ENCODE assay signal across 1 cellular context in genomic region chr19:14529254-14530004, GRCh38.
A peak's percentile ranks its signal among the peaks of the same experiment; 100 is the strongest.
TF ChIP-seq lines count a peak whose summit lies in the region.

TECR (plus strand) TSS chr19:14529594; CDS start chr19:14529697, 103 bp downstream.

TF ChIP-seq in HepG2, 621 proteins besides CTCF, POLR2A, EP300 and RAD21 (continued from another document and continues in another):
- TF ChIP-seq ZUFSP (CRISPR knock-in tag; IDR thresholded peaks at IDR 0.05; ENCODE audit: borderline replicate concordance) (no peak), ATF1 (CRISPR knock-in tag; IDR thresholded peaks at IDR 0.05) (peak; percentile 52; the same call in 1 of the 2 replicates), ZBTB38 (CRISPR knock-in tag; IDR thresholded peaks at IDR 0.05) (no peak), NR0B2 (CRISPR knock-in tag; IDR thresholded peaks at IDR 0.05) (peak; percentile 48; the same call in 1 of the 2 replicates), CERS6 (CRISPR knock-in tag; IDR thresholded peaks at IDR 0.05) (no peak), GMEB2 (CRISPR knock-in tag; IDR thresholded peaks at IDR 0.05; ENCODE audit: low read depth) (peak; percentile 33; the same call in 1 of the 2 replicates), KDM2A (CRISPR knock-in tag; IDR thresholded peaks at IDR 0.05; ENCODE audit: borderline replicate concordance, low read depth) (peak; percentile 53; the same call in 1 of the 2 replicates), GMEB1 (CRISPR knock-in tag; IDR thresholded peaks at IDR 0.05; ENCODE audit: borderline replicate concordance) (peak; percentile 88), ZHX2 (IDR thresholded peaks at IDR 0.05; ENCODE audit: low read depth) (peak; percentile 21; the same call in 1 of the 2 replicates), ZHX2 (CRISPR knock-in tag; IDR thresholded peaks at IDR 0.05; ENCODE audit: borderline replicate concordance) (no peak), SMC3 (IDR thresholded peaks at IDR 0.05; ENCODE audit: low read length) (no peak), FOXK2 (IDR thresholded peaks at IDR 0.05) (no peak), HCFC1 (IDR thresholded peaks at IDR 0.05; ENCODE audit: low read depth, low read length) (no peak), USF2 (IDR thresholded peaks at IDR 0.05; ENCODE audit: low read depth, low read length) (no peak), USF2 (CRISPR knock-in tag; IDR thresholded peaks at IDR 0.05; ENCODE audit: borderline replicate concordance) (peak; percentile 62; the same call in 1 of the 2 replicates), CHD2 (IDR thresholded peaks at IDR 0.05; ENCODE audit: low read depth, low read length) (no peak), YEATS2 (CRISPR knock-in tag; IDR thresholded peaks at IDR 0.05; ENCODE audit: borderline replicate concordance) (peak; percentile 66; the same call in 1 of the 2 replicates), NFE2L1 (CRISPR knock-in tag; IDR thresholded peaks at IDR 0.05; ENCODE audit: borderline replicate concordance) (no peak), NFIB (CRISPR knock-in tag; IDR thresholded peaks at IDR 0.05; ENCODE audit: borderline replicate concordance) (no peak), ZNF24 (IDR thresholded peaks at IDR 0.05) (no peak), ZNF687 (CRISPR knock-in tag; IDR thresholded peaks at IDR 0.05) (peak; percentile 92), DDIT3 (CRISPR knock-in tag; IDR thresholded peaks at IDR 0.05) (no peak), PBX3 (CRISPR knock-in tag; IDR thresholded peaks at IDR 0.05; ENCODE audit: borderline replicate concordance) (no peak), AKNA (CRISPR knock-in tag; IDR thresholded peaks at IDR 0.05; ENCODE audit: borderline replicate concordance) (no peak)
